Comparison of ENCODE assay signal across 22 cellular contexts in the genomic region with DNA sequence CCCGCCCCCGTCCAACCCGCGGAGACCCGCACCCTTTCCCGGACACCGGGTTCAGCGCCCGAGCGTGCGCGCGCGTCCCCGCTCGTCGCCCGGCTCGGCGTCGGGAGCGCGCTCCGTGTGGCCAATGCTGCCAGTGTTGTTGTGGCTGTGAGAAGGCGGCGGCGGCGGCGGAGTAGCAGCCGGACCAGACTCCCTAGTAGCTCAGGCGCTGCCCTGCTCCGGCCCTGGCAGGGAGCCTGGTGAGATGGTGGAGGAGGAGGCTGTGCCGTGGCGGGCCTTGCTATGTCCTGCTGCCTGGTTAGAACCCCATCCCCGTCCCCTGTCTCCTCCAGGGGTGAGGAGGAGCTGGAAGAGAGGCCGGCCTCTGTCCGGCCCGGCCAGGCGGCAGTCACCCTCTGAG.
"Had no signal": no experiment of that assay in that cellular context is flagged by ENCODE, and none has a peak within 500 bp of the region (broad histone marks: within the 10 kb centered on the region; RNA-seq: fewer than 3 reads in every experiment).

No MANE protein-coding gene starts in this region.

- H3K27me3 Mint-ChIP-seq: activated CD8-positive, alpha-beta T cell treated with anti-CD3 and anti-CD28 coated beads for 36 hours; activated naive CD4-positive, alpha-beta T cell treated with anti-CD3 and anti-CD28 coated beads, Interleukin-2, amount 10 ng/mL, durations not matched to agents 7 days and 5 days; activated naive CD8-positive, alpha-beta T cell treated with anti-CD3 and anti-CD28 coated beads for 36 hours; T-cell had no signal

- H3K4me3 Mint-ChIP-seq: activated CD8-positive, alpha-beta T cell treated with anti-CD3 and anti-CD28 coated beads for 36 hours; activated naive CD4-positive, alpha-beta T cell treated with anti-CD3 and anti-CD28 coated beads, Interleukin-2, amount 10 ng/mL, durations not matched to agents 7 days and 5 days; activated naive CD8-positive, alpha-beta T cell treated with anti-CD3 and anti-CD28 coated beads for 36 hours; activated T-cell treated with anti-CD3 and anti-CD28 coated beads, Interleukin-2, amount 50 U/mL, for 72 hours; T-cell had no signal

- FAIRE-seq: TTC549 had no signal

- H3K36me3 ChIP-seq: brain microvascular endothelial cell, cardiac muscle cell had no signal

- H3K27me3 ChIP-seq: brain microvascular endothelial cell, cardiac muscle cell had no signal

- H3K36me3 Mint-ChIP-seq: activated naive CD4-positive, alpha-beta T cell treated with anti-CD3 and anti-CD28 coated beads, Interleukin-2, amount 10 ng/mL, durations not matched to agents 7 days and 5 days; activated naive CD8-positive, alpha-beta T cell treated with anti-CD3 and anti-CD28 coated beads for 36 hours; T-cell had no signal

- H3K4me1 Mint-ChIP-seq: activated naive CD4-positive, alpha-beta T cell treated with anti-CD3 and anti-CD28 coated beads, Interleukin-2, amount 10 ng/mL, durations not matched to agents 7 days and 5 days; activated naive CD8-positive, alpha-beta T cell treated with anti-CD3 and anti-CD28 coated beads for 36 hours; T-cell had no signal

- H3K27ac Mint-ChIP-seq: activated CD8-positive, alpha-beta T cell treated with anti-CD3 and anti-CD28 coated beads for 36 hours; activated naive CD4-positive, alpha-beta T cell treated with anti-CD3 and anti-CD28 coated beads, Interleukin-2, amount 10 ng/mL, durations not matched to agents 7 days and 5 days; activated naive CD8-positive, alpha-beta T cell treated with anti-CD3 and anti-CD28 coated beads for 36 hours; activated T-cell treated with anti-CD3 and anti-CD28 coated beads, Interleukin-2, amount 50 U/mL, for 72 hours; activated T-helper 2 cell treated with anti-CD3 and anti-CD28 coated beads, Interferon-gamma antibody, Interleukin-2, Interleukin-4, amounts not matched to agents 10 μg/mL and 5 μg/mL and 100 μg/mL, durations not matched to agents 14 hours and 24 hours and 36 hours; T-cell had no signal

- H3K4me3 ChIP-seq: cardiac muscle cell, PC-9 had no signal

- DNase-seq: activated CD4-positive, CD25-positive, alpha-beta regulatory T cell; activated CD8-positive, alpha-beta memory T cell treated with anti-CD3 and anti-CD28 coated beads, Interleukin-2, amount 50 U/mL, for 4 hours; activated CD8-positive, alpha-beta T cell treated with anti-CD3 and anti-CD28 coated beads for 36 hours; activated gamma-delta T cell treated with Interleukin-2 at 50 U/mL for 16 hours; activated naive CD4-positive, alpha-beta T cell treated with anti-CD3 and anti-CD28 coated beads, Interleukin-2, amount 10 ng/mL, durations not matched to agents 7 days and 5 days; activated naive CD8-positive, alpha-beta T cell treated with anti-CD3 and anti-CD28 coated beads for 36 hours; activated T-cell treated with anti-CD3 and anti-CD28 coated beads, Interleukin-2, amount 50 U/mL, for 72 hours; brain microvascular endothelial cell; NCI-H1048; NCI-H2029; NCI-H2107; NCI-H2171 treated with DMSO at 0.1 percent for 48 hours; NCI-H446; NCI-H524; PC-9; SHP77 treated with DMSO at 0.1 percent for 48 hours; T-cell; T-helper 2 cell; T1000 had no signal
